In genomic region chr5:125679522-125679921, GRCh38 we compare ENCODE assay signal across 21 cellular contexts.
"Had no signal": no experiment of that assay in that cellular context is flagged by ENCODE, and none has a peak within 500 bp of the region (broad histone marks: within the 10 kb centered on the region; RNA-seq: fewer than 3 reads in every experiment).

No MANE protein-coding gene starts in this region.

- FAIRE-seq: kidney, TTC549 had no signal

- H3K36me3 ChIP-seq: lower lobe of right lung, neural progenitor cell, right atrium auricular region, tibial artery, WERI-Rb-1 had no signal

- H3K4me3 ChIP-seq: lower lobe of right lung, neural progenitor cell, right atrium auricular region, tibial artery had no signal

- H3K4me1 ChIP-seq: lower lobe of right lung, right atrium auricular region, tibial artery had no signal

- H3K9me3 ChIP-seq: lower lobe of right lung, right atrium auricular region, tibial artery had no signal

- H3K9ac ChIP-seq: neural progenitor cell had no signal

- H3K27me3 Mint-ChIP-seq: activated CD4-positive, alpha-beta T cell treated with anti-CD3 and anti-CD28 coated beads, Interleukin-2, amount 10 ng/mL, durations not matched to agents 7 days and 5 days; activated CD8-positive, alpha-beta memory T cell treated with anti-CD3 and anti-CD28 coated beads, Interleukin-2, amount 10 ng/mL, durations not matched to agents 7 days and 5 days; activated CD8-positive, alpha-beta T cell treated with anti-CD3 and anti-CD28 coated beads for 36 hours; activated naive CD4-positive, alpha-beta T cell treated with anti-CD3 and anti-CD28 coated beads, Interleukin-2, amount 10 ng/mL, durations not matched to agents 7 days and 5 days; dendritic cell treated with granulocyte-macrophage colony-stimulating factor and Interleukin-4, amounts not matched to agents 40 ng/mL and 50 ng/mL, for 4 days; naive thymus-derived CD8-positive, alpha-beta T cell; stimulated activated naive CD8-positive, alpha-beta T cell treated with anti-CD3 and anti-CD28 coated beads, Interleukin-15, amount 100 ng/mL, for 72 hours had no signal

- H3K9me3 Mint-ChIP-seq: activated CD4-positive, alpha-beta T cell treated with anti-CD3 and anti-CD28 coated beads, Interleukin-2, amount 10 ng/mL, durations not matched to agents 7 days and 5 days had no signal

- H3K4me3 Mint-ChIP-seq: activated CD4-positive, alpha-beta T cell treated with anti-CD3 and anti-CD28 coated beads, Interleukin-2, amount 10 ng/mL, durations not matched to agents 7 days and 5 days; activated CD8-positive, alpha-beta memory T cell treated with anti-CD3 and anti-CD28 coated beads, Interleukin-2, amount 10 ng/mL, durations not matched to agents 7 days and 5 days; activated CD8-positive, alpha-beta T cell treated with anti-CD3 and anti-CD28 coated beads for 36 hours; activated naive CD4-positive, alpha-beta T cell treated with anti-CD3 and anti-CD28 coated beads, Interleukin-2, amount 10 ng/mL, durations not matched to agents 7 days and 5 days; dendritic cell treated with granulocyte-macrophage colony-stimulating factor and Interleukin-4, amounts not matched to agents 40 ng/mL and 50 ng/mL, for 4 days; naive thymus-derived CD8-positive, alpha-beta T cell; neural progenitor cell; stimulated activated naive CD8-positive, alpha-beta T cell treated with anti-CD3 and anti-CD28 coated beads, Interleukin-15, amount 100 ng/mL, for 72 hours had no signal

- ATAC-seq: activated CD8-positive, alpha-beta memory T cell treated with anti-CD3 and anti-CD28 coated beads, Interleukin-2, amount 10 ng/mL, durations not matched to agents 7 days and 5 days; activated CD8-positive, alpha-beta T cell treated with anti-CD3 and anti-CD28 coated beads for 36 hours; esophagus mucosa; left lobe of liver; lower lobe of right lung; naive thymus-derived CD8-positive, alpha-beta T cell; stimulated activated naive CD8-positive, alpha-beta T cell treated with anti-CD3 and anti-CD28 coated beads, Interleukin-15, amount 100 ng/mL, for 72 hours had no signal

- H3K36me3 Mint-ChIP-seq: activated CD8-positive, alpha-beta memory T cell treated with anti-CD3 and anti-CD28 coated beads, Interleukin-2, amount 10 ng/mL, durations not matched to agents 7 days and 5 days; activated naive CD4-positive, alpha-beta T cell treated with anti-CD3 and anti-CD28 coated beads, Interleukin-2, amount 10 ng/mL, durations not matched to agents 7 days and 5 days had no signal

- H2AFZ ChIP-seq: neural progenitor cell had no signal

- DNase-seq: activated CD4-positive, alpha-beta T cell treated with anti-CD3 and anti-CD28 coated beads, Interleukin-2, amount 10 ng/mL, durations not matched to agents 7 days and 5 days; activated CD4-positive, CD25-positive, alpha-beta regulatory T cell treated with anti-CD3 and anti-CD28 coated beads, Interleukin-2, amount 50 U/mL, for 72 hours; activated CD8-positive, alpha-beta memory T cell treated with anti-CD3 and anti-CD28 coated beads, Interleukin-2, amount 10 ng/mL, durations not matched to agents 7 days and 5 days; activated CD8-positive, alpha-beta T cell treated with anti-CD3 and anti-CD28 coated beads for 36 hours; activated effector memory CD4-positive, alpha-beta T cell treated with anti-CD3 and anti-CD28 coated beads, Interleukin-2, amount 50 U/mL, for 16 hours; activated naive CD4-positive, alpha-beta T cell treated with anti-CD3 and anti-CD28 coated beads, Interleukin-2, amount 10 ng/mL, durations not matched to agents 7 days and 5 days; activated T-cell treated with anti-CD3 and anti-CD28 coated beads for 4 hours; effector CD8-positive, alpha-beta T cell; kidney; lower lobe of right lung; naive thymus-derived CD8-positive, alpha-beta T cell; stimulated activated CD4-positive, alpha-beta T cell treated with anti-CD3 and anti-CD28 coated beads, Interleukin-1b, Interleukin-23, amount 100 ng/mL, for 48 hours; stimulated activated naive CD8-positive, alpha-beta T cell treated with anti-CD3 and anti-CD28 coated beads, Interleukin-15, amount 100 ng/mL, for 72 hours; tibial artery; WERI-Rb-1 had no signal

- H3K27ac ChIP-seq: lower lobe of right lung, neural progenitor cell, right atrium auricular region, tibial artery, WERI-Rb-1 had no signal

- H3K4me1 Mint-ChIP-seq: activated CD4-positive, alpha-beta T cell treated with anti-CD3 and anti-CD28 coated beads, Interleukin-2, amount 10 ng/mL, durations not matched to agents 7 days and 5 days; activated CD8-positive, alpha-beta memory T cell treated with anti-CD3 and anti-CD28 coated beads, Interleukin-2, amount 10 ng/mL, durations not matched to agents 7 days and 5 days; activated naive CD4-positive, alpha-beta T cell treated with anti-CD3 and anti-CD28 coated beads, Interleukin-2, amount 10 ng/mL, durations not matched to agents 7 days and 5 days; naive thymus-derived CD8-positive, alpha-beta T cell; stimulated activated naive CD8-positive, alpha-beta T cell treated with anti-CD3 and anti-CD28 coated beads, Interleukin-15, amount 100 ng/mL, for 72 hours had no signal

- H3K27ac Mint-ChIP-seq: activated CD4-positive, alpha-beta T cell treated with anti-CD3 and anti-CD28 coated beads, Interleukin-2, amount 10 ng/mL, durations not matched to agents 7 days and 5 days; activated CD8-positive, alpha-beta memory T cell treated with anti-CD3 and anti-CD28 coated beads, Interleukin-2, amount 10 ng/mL, durations not matched to agents 7 days and 5 days; activated CD8-positive, alpha-beta T cell treated with anti-CD3 and anti-CD28 coated beads for 36 hours; activated naive CD4-positive, alpha-beta T cell treated with anti-CD3 and anti-CD28 coated beads, Interleukin-2, amount 10 ng/mL, durations not matched to agents 7 days and 5 days; dendritic cell treated with granulocyte-macrophage colony-stimulating factor and Interleukin-4, amounts not matched to agents 40 ng/mL and 50 ng/mL, for 4 days; naive thymus-derived CD8-positive, alpha-beta T cell; neural progenitor cell; stimulated activated naive CD8-positive, alpha-beta T cell treated with anti-CD3 and anti-CD28 coated beads, Interleukin-15, amount 100 ng/mL, for 72 hours had no signal

- H3K4me2 ChIP-seq: neural progenitor cell had no signal

- H3K27me3 ChIP-seq: neural progenitor cell, right atrium auricular region, tibial artery had no signal
